10 cellular contexts compared by ENCODE assay signal in the genomic region with DNA sequence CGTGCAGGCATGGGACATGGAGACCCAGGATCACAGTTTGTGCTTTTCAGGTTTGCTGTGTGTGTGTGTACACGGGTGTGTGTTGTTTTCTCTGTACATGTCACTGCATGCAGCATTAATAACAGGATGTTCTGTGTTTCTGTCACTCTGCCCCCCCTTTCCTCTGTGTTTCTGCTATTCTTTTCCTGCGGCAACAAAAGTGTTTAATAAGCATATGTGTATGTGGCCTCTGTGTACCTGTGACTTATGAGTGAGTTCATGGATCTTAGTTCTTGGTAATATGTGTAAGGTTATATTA. TPM values are rescaled to one million over a fixed set of nuclear protein-coding genes. Genes with fewer than 3 reads are reported as not detected.
A peak's percentile ranks its signal among the peaks of the same experiment; 100 is the strongest.
DNase-seq lines count a peak whose midpoint lies in the region; ATAC-seq, FAIRE-seq and TF ChIP-seq lines count a peak whose summit lies in the region.
"Had no signal": no experiment of that assay in that cellular context is flagged by ENCODE, and none has a peak within 500 bp of the region (broad histone marks: within the 10 kb centered on the region; RNA-seq: fewer than 3 reads in every experiment).

No MANE protein-coding gene starts in this region.

- no peak overlapping the region for H2AFZ ChIP-seq in trophoblast cell (ENCODE audit: insufficient read depth, low read length, poor library complexity)

- no peaks in the 10 kb centered on the region for H3K36me3 ChIP-seq in HEK293 (ENCODE audit: control insufficient read depth in 2 of 2, insufficient read depth in 1 of 2, low read length in 2 of 2)
- H3K36me3 ChIP-seq in SK-N-MC (ENCODE audit: insufficient read depth, low read length), result no peaks in the 10 kb centered on the region
- H3K36me3 ChIP-seq in trophoblast cell (ENCODE audit: control insufficient read depth in 1 of 2, insufficient read depth in 2 of 2, low read length in 2 of 2), result no peaks in the 10 kb centered on the region
- no peaks in the 10 kb centered on the region for H3K36me3 ChIP-seq in pancreas

- H3K27me3 ChIP-seq in trophoblast cell (ENCODE audit: insufficient read depth, low read length), result no peaks in the 10 kb centered on the region
- H3K27me3 ChIP-seq in pancreas, result no peaks in the 10 kb centered on the region

- peak overlapping the region; percentile 98 to 99 for H3K4me3 Mint-ChIP-seq in effector memory CD8-positive, alpha-beta T cell

- no peak overlapping the region for H2AK5ac ChIP-seq in trophoblast cell (ENCODE audit: low read length)

- H3K9ac ChIP-seq in SK-N-MC (ENCODE audit: insufficient read length) (no peak overlapping the region), trophoblast cell (ENCODE audit: low read length) (no peak overlapping the region)

- no peak overlapping the region for H4K12ac ChIP-seq in trophoblast cell (ENCODE audit: low read depth, low read length)

- no peak overlapping the region for H3K14ac ChIP-seq in trophoblast cell (ENCODE audit: low read length)

- peaks cover 6% of the 10 kb centered on the region for H3K79me2 ChIP-seq in trophoblast cell (ENCODE audit: control insufficient read depth, insufficient read depth, low read length, poor library complexity)

- ATAC-seq in effector memory CD8-positive, alpha-beta T cell (replicated peaks), result no peak
- ATAC-seq in pancreas, result no peak
- no peak for ATAC-seq in omental fat pad (ENCODE audit: low FRiP score)
- ATAC-seq in HG03457 (IDR thresholded peaks at IDR 0.05; ENCODE audit: unreplicated experiment), result no peak
- ATAC-seq in HG02678 (IDR thresholded peaks at IDR 0.05; ENCODE audit: unreplicated experiment), result no peak

- no peak overlapping the region for H3K4ac ChIP-seq in trophoblast cell (ENCODE audit: low read depth, low read length)

- no CpG with 5 or more reads among the region's 3 CpGs for WGBS in trophoblast cell (ENCODE audit: extremely low coverage, insufficient coverage, insufficient read length)
- WGBS in pancreas, 2 donors, result 72 to 74% methylated on average over 3 of the region's 3 CpGs

- POLR2A ChIA-PET in HEK293 (lab: Yijun Ruan, JAX), result interaction anchor here (1.2 to 2.4 kb wide), 6 partner anchors 13 to 158 kb away, joined by 3 to 11 read pairs (median 6); partner anchors contain the start of genes B3GALT4, BAK1, RGL2 and RPS18

- intact Hi-C loops in pancreas (cut with DNase I), result no loop called here

- no peak overlapping the region for H2BK5ac ChIP-seq in trophoblast cell (ENCODE audit: low read depth, low read length, poor library complexity)

- H4K8ac ChIP-seq in trophoblast cell (ENCODE audit: low read depth, low read length), result no peak overlapping the region

- no peak for DNase-seq in SK-N-MC (ENCODE audit: low read depth, low spot score)
- DNase-seq in effector memory CD8-positive, alpha-beta T cell, result peak in 1 of 3 experiments; percentile 28
- no peak for DNase-seq in trophoblast cell
- no peak for DNase-seq in pancreas
- no peak for DNase-seq in omental fat pad (ENCODE audit: low spot score)
- DNase-seq: activated CD8-positive, alpha-beta memory T cell treated with anti-CD3 and anti-CD28 coated beads, Interleukin-2, amount 50 U/mL, for 4 hours; NCI-H510A had no signal

- H3K23ac ChIP-seq in trophoblast cell (ENCODE audit: low read length), result peak overlapping the region; percentile 18

- H3K4me3 ChIP-seq in HEK293 (ENCODE audit: low read depth, low read length) (no peak overlapping the region), SK-N-MC (no peak overlapping the region; the same call in 1 of the 2 replicates), trophoblast cell (ENCODE audit: low read depth, low read length) (no peak overlapping the region), pancreas (no peak overlapping the region)

- H3K36me3 Mint-ChIP-seq in effector memory CD8-positive, alpha-beta T cell (ENCODE audit: insufficient read depth), result peaks cover 51% of the 10 kb centered on the region

- H3K9me3 ChIP-seq in HEK293 (ENCODE audit: control insufficient read depth, insufficient read depth, low read depth, low read length) (no peaks in the 10 kb centered on the region), SK-N-MC (ENCODE audit: low read depth, low read length) (no peaks in the 10 kb centered on the region), trophoblast cell (ENCODE audit: insufficient read depth, low read depth, low read length) (peaks cover 2% of the 10 kb centered on the region), pancreas (no peaks in the 10 kb centered on the region)

- no peak overlapping the region for H2BK12ac ChIP-seq in trophoblast cell (ENCODE audit: low read length)

- no peak overlapping the region for H2BK120ac ChIP-seq in trophoblast cell (ENCODE audit: insufficient read depth, low read length, poor library complexity)

- no peak overlapping the region for H3K27ac ChIP-seq in HEK293 (ENCODE audit: extremely low read depth, low read depth, low read length)
- peak overlapping the region; percentile 54; the same call in 1 of the 2 replicates for H3K27ac ChIP-seq in SK-N-MC
- H3K27ac ChIP-seq in trophoblast cell (ENCODE audit: low read depth, low read length), result no peak overlapping the region
- no peak overlapping the region for H3K27ac ChIP-seq in pancreas

- H3K18ac ChIP-seq in trophoblast cell (ENCODE audit: low read length), result no peak overlapping the region

- CTCF ChIA-PET in HEK293 (lab: Yijun Ruan, JAX), result interaction anchor here (0.9 to 1.1 kb wide), 3 partner anchors 16 to 83 kb away, joined by 3 to 4 read pairs (median 3); no protein-coding TSS in a partner anchor

- no peak for TF ChIP-seq CTCF in HEK293 (tag by site-specific recombination; IDR thresholded peaks at IDR 0.05)
- no peak for TF ChIP-seq CTCF in pancreas (IDR thresholded peaks at IDR 0.05)
- no peak for TF ChIP-seq CTCF in omental fat pad (IDR thresholded peaks at IDR 0.05)

- FAIRE-seq in pancreas (lab: Jason Lieb, UNC), result no peak

- H3K27ac Mint-ChIP-seq in effector memory CD8-positive, alpha-beta T cell, result peak overlapping the region; percentile 95 to 100

- H3K79me1 ChIP-seq in trophoblast cell (ENCODE audit: low read length), result peaks cover 10% of the 10 kb centered on the region

- H3K27me3 Mint-ChIP-seq in effector memory CD8-positive, alpha-beta T cell, result no peaks in the 10 kb centered on the region

- peaks cover 65 to 81% of the 10 kb centered on the region in 2 donors for H3K4me1 Mint-ChIP-seq in effector memory CD8-positive, alpha-beta T cell (ENCODE audit: low read depth in 2 of 2)

- H3K9me3 Mint-ChIP-seq in effector memory CD8-positive, alpha-beta T cell, result no peaks in the 10 kb centered on the region

- no peak overlapping the region for H3K4me2 ChIP-seq in trophoblast cell (ENCODE audit: low read length)

- H4K91ac ChIP-seq in trophoblast cell (ENCODE audit: low read depth, low read length), result no peak overlapping the region

- H3K4me1 ChIP-seq in HEK293 (ENCODE audit: control insufficient read depth, insufficient read depth, low read length), result peaks cover 16% of the 10 kb centered on the region
- peaks cover 43 to 53% of the 10 kb centered on the region in 2 experiments for H3K4me1 ChIP-seq in trophoblast cell (ENCODE audit: control insufficient read depth in 1 of 2, insufficient read depth in 2 of 2, low read length in 2 of 2)
- peaks cover 0 to 6% (median 0%) of the 10 kb centered on the region in 3 donors for H3K4me1 ChIP-seq in pancreas

TF ChIP-seq in HEK293, 187 proteins besides CTCF, POLR2A, EP300 and RAD21:
- TF ChIP-seq ZSCAN4 (tag by site-specific recombination; IDR thresholded peaks at IDR 0.05), result 0 out of 2 replicates have a peak, but pooled peaks have one; percentile 4
- TF ChIP-seq ZXDB (tag by site-specific recombination; IDR thresholded peaks at IDR 0.05), result no peak

RNA-seq across cellular contexts. Expression of gene SYNGAP1, which starts 9.8 kb away (rescaled TPM):
- polyA plus RNA-seq in trophoblast cell (2013), result 11.3 and 23.2 TPM in 2 replicates
- total RNA-seq in pancreas, result 10 to 100 TPM in 1 of 6 donors, 1 to 10 TPM in 5; 4.6 to 11.0 (median 5.6) TPM
- 10 to 100 TPM in 1 of 2 donors, 1 to 10 TPM in 1; 8.3 to 16.4 TPM for polyA plus RNA-seq in pancreas
- total RNA-seq in omental fat pad, result 10 to 100 TPM in 3 of 4 donors, 1 to 10 TPM in 1; 8.8 to 12.3 (median 10.3) TPM

RNA-seq across cellular contexts. Expression of gene CUTA, which starts 11.8 kb away (rescaled TPM):
- polyA plus RNA-seq in trophoblast cell (2013), result 201 and 213 TPM in 2 replicates
- total RNA-seq in pancreas, result 10 to 100 TPM; 65.0 to 99.6 (median 78.1) TPM
- 100 to 1,000 TPM in 1 of 2 donors, 10 to 100 TPM in 1; 96.7 to 204 TPM for polyA plus RNA-seq in pancreas
- 100 to 1,000 TPM in 2 of 4 donors, 10 to 100 TPM in 2; 57.1 to 107 (median 98.1) TPM for total RNA-seq in omental fat pad

RNA-seq across cellular contexts. Expression of gene PHF1, which starts 18.9 kb away (rescaled TPM):
- polyA plus RNA-seq in trophoblast cell (2013), result 42.6 and 42.7 TPM in 2 replicates
- total RNA-seq in pancreas (10 to 100 TPM; 28.5 to 68.0 (median 47.2) TPM), omental fat pad (10 to 100 TPM; 40.8 to 56.5 (median 48.9) TPM)
- 100 to 1,000 TPM; 143 to 192 TPM for polyA plus RNA-seq in pancreas

RNA-seq across cellular contexts. Expression of gene ZBTB9, which starts 24.7 kb away (rescaled TPM):
- polyA plus RNA-seq in trophoblast cell (2013), result 5.7 and 6.1 TPM in 2 replicates
- total RNA-seq in pancreas (1 to 10 TPM; 1.7 to 4.7 (median 3.6) TPM), omental fat pad (1 to 10 TPM; 1.4 to 8.6 (median 5.7) TPM)
- 1 to 10 TPM; 1.7 to 3.6 TPM for polyA plus RNA-seq in pancreas

RNA-seq across cellular contexts. Expression of gene KIFC1, which starts 38.1 kb away (rescaled TPM):
- 66.1 and 66.6 TPM in 2 replicates for polyA plus RNA-seq in trophoblast cell (2013)
- total RNA-seq in pancreas (1 to 10 TPM in 1 of 6 donors, under 1 TPM in 5; 0.14 to 1.5 (median 0.52) TPM), omental fat pad (10 to 100 TPM in 1 of 4 donors, 1 to 10 TPM in 1, under 1 TPM in 2; 0.25 to 10.8 (median 3.1) TPM)
- polyA plus RNA-seq in pancreas, result under 1 TPM; 0.19 to 0.42 TPM
